8 cellular contexts compared by ENCODE assay signal in genomic region chr5:137754961-137755762, GRCh38. TPM values are rescaled to one million over a fixed set of nuclear protein-coding genes. Genes with fewer than 3 reads are reported as not detected.
A peak's percentile ranks its signal among the peaks of the same experiment; 100 is the strongest.
DNase-seq lines count a peak whose midpoint lies in the region; ATAC-seq and TF ChIP-seq lines count a peak whose summit lies in the region.

No MANE protein-coding gene starts in this region.

- no peaks in the 10 kb centered on the region for H3K9me3 ChIP-seq in skeletal muscle satellite cell (replicated peaks; ENCODE audit: low read length)

- no peaks in the 10 kb centered on the region for H3K27me3 ChIP-seq in skeletal muscle satellite cell (ENCODE audit: control insufficient read depth, insufficient read depth, low read length)

- peak overlapping the region; percentile 96 for H3K9ac ChIP-seq in skeletal muscle satellite cell (ENCODE audit: low read depth, low read length)

- TF ChIP-seq CTCF in GM12875 (IDR thresholded peaks at IDR 0.05; ENCODE audit: borderline replicate concordance, insufficient read depth, low read depth, low read length) (no peak), activated B cell treated with CpG ODN at 0.5 μM for 24 hours (IDR thresholded peaks at IDR 0.05) (no peak)

- H3K27ac Mint-ChIP-seq in activated B cell treated with CpG ODN at 0.5 μM for 24 hours: peak overlapping the region; percentile 100

- intact Hi-C loops in activated B cell treated with CpG ODN at 0.5 μM for 24 hours (cut with micrococcal nuclease): loop anchor here (1.0 to 10.0 kb wide), 9 partner anchors 134 to 1000 kb away; partner anchors contain the start of genes BRD8, CTNNA1, ETF1 and FAM53C
- intact Hi-C loops in left cardiac atrium (cut with DNase I): no loop called here

- POLR2A ChIA-PET in activated B cell treated with CpG ODN at 0.5 μM for 24 hours (lab: Charles Lee): interaction anchor here (0.6 to 3.0 kb wide), 16 partner anchors 25 to 821 kb away, joined by 3 to 23 read pairs (median 4); partner anchors contain the start of genes BRD8, ETF1, KIF20A and PKD2L2

- H3K36me3 Mint-ChIP-seq in activated B cell treated with CpG ODN at 0.5 μM for 24 hours (ENCODE audit: low read depth): peaks cover 33% of the 10 kb centered on the region

- H3K27me3 Mint-ChIP-seq in activated B cell treated with CpG ODN at 0.5 μM for 24 hours: no peaks in the 10 kb centered on the region

- CTCF ChIA-PET in activated B cell treated with CpG ODN at 0.5 μM for 24 hours (lab: Charles Lee): interaction anchor here (3.0 kb wide), 1 partner anchor 13 kb away, joined by 12 read pairs; no protein-coding TSS in a partner anchor

- H3K4me3 Mint-ChIP-seq in activated B cell treated with CpG ODN at 0.5 μM for 24 hours: peak overlapping the region; percentile 95

- ATAC-seq in HG02759 (IDR thresholded peaks at IDR 0.05; ENCODE audit: unreplicated experiment) (peak; percentile 23), activated B cell treated with CpG ODN at 0.5 μM for 24 hours (ENCODE audit: low read depth) (peak; percentile 21), left cardiac atrium (peak; percentile 18 to 43)

- peaks cover 30% of the 10 kb centered on the region for H3K4me1 Mint-ChIP-seq in activated B cell treated with CpG ODN at 0.5 μM for 24 hours

- H3K4me3 ChIP-seq in GM12875 (ENCODE audit: low read depth, low read length) (peak overlapping the region; percentile 94), skeletal muscle satellite cell (ENCODE audit: low read length) (peak overlapping the region; percentile 100)

- peaks cover 19% of the 10 kb centered on the region for H3K4me1 ChIP-seq in skeletal muscle satellite cell (ENCODE audit: control insufficient read depth, insufficient read depth, low read length)

- H3K9me3 Mint-ChIP-seq in activated B cell treated with CpG ODN at 0.5 μM for 24 hours: no peaks in the 10 kb centered on the region

- peak overlapping the region; percentile 87 for H3K4me2 ChIP-seq in skeletal muscle satellite cell (ENCODE audit: low read length)

- no peak for DNase-seq in activated B cell treated with CpG ODN at 0.5 μM for 24 hours
- DNase-seq in left cardiac atrium: no peak
- no peak for DNase-seq in Ammon's horn (ENCODE audit: low spot score)
- DNase-seq in DMS 273 treated with DMSO at 0.1 percent for 48 hours (lab: John Stamatoyannopoulos, UW): no peak
- no peak for DNase-seq in NCI-H1694 (lab: John Stamatoyannopoulos, UW)

- peaks cover 20% of the 10 kb centered on the region for H3K36me3 ChIP-seq in skeletal muscle satellite cell (ENCODE audit: insufficient read depth, low read length)

RNA-seq across cellular contexts. Expression of gene HNRNPA0, which starts 1.0 kb away (rescaled TPM):
- total RNA-seq in activated B cell treated with CpG ODN at 0.5 μM for 24 hours (31.2 and 34.7 TPM in 2 replicates), left cardiac atrium (10 to 100 TPM; 14.3 to 27.1 TPM)
- 11.4 and 12.5 TPM in 2 replicates for total RNA-seq in skeletal muscle satellite cell (2012; rRNA removed)

RNA-seq across cellular contexts. Expression of gene KLHL3, which starts 19.3 kb away (rescaled TPM):
- 5.3 and 5.9 TPM in 2 replicates for total RNA-seq in activated B cell treated with CpG ODN at 0.5 μM for 24 hours
- total RNA-seq in left cardiac atrium: 10 to 100 TPM; 24.8 to 48.0 TPM
- total RNA-seq in skeletal muscle satellite cell (2012; rRNA removed): 1.0 and 1.7 TPM in 2 replicates
